Comparison of ENCODE assay signal across 8 cellular contexts in the genomic region with DNA sequence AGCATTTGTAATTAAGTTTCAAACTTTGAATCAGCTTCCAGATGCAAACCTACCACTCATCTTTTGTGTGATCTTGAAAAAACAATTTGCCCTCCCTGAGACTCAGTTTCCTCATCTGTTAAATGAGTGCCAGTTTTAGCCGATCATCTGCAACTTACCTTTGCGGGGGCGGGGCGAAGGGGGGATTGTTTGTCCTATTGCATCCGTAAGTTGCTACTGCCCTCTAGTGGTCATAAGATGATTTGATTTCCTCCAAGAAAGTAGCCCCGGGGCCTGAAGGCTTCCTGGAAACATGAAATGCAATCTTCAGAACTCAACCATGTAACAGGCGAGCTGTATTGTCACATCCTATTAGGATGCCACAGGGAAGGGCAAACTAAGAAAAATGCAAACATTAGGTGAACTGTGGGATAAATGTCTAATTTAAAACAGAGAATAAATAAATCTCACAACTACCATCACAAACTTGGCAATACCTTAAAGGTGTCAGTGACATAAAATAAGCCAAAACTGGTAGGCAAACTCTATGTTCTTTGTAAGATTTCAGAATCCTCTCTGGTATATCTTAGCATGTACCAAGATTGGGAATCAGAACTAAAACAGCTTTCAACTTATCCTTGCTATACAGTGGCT.
DNase-seq lines count a peak whose midpoint lies in the region; ATAC-seq, FAIRE-seq and TF ChIP-seq lines count a peak whose summit lies in the region.

No MANE protein-coding gene starts in this region.

- no peak overlapping the region for H3K27ac ChIP-seq in A549
- no peak overlapping the region for H3K27ac ChIP-seq in KMS-11
- H3K27ac ChIP-seq in foreskin keratinocyte = no peak overlapping the region

- H3K36me3 Mint-ChIP-seq in activated T-cell treated with anti-CD3 and anti-CD28 coated beads, Interleukin-2, amount 50 U/mL, for 24 hours (ENCODE audit: low read depth) = no peaks in the 10 kb centered on the region

- peaks cover 2% of the 10 kb centered on the region for H3K27me3 Mint-ChIP-seq in activated T-cell treated with anti-CD3 and anti-CD28 coated beads, Interleukin-2, amount 50 U/mL, for 24 hours

- peak; percentile 33 to 70 for DNase-seq in A549 (ENCODE audit: low read depth in 1 of 2, low spot score in 1 of 2)
- peak; percentile 17 for DNase-seq in GM18507 (ENCODE audit: extremely low spot score, insufficient read length, low read depth)
- peak; percentile 80 for DNase-seq in OCI-M1 (lab: John Stamatoyannopoulos, UW)
- DNase-seq in activated T-cell treated with anti-CD3 and anti-CD28 coated beads, Interleukin-2, amount 50 U/mL, for 24 hours = peak; percentile 46
- DNase-seq in foreskin keratinocyte = peak; percentile 23 to 61
- peak in 6 of 10 donors; percentile 14 to 79 (median 20) for DNase-seq in posterior cingulate gyrus

- ATAC-seq in A549 = peak; percentile 64 to 77; a peak in 5 of 6 replicates
- ATAC-seq in foreskin keratinocyte = peak; percentile 62
- ATAC-seq in GM21723 (IDR thresholded peaks at IDR 0.05; ENCODE audit: unreplicated experiment) = no peak

- no peaks in the 10 kb centered on the region for H3K9me3 Mint-ChIP-seq in activated T-cell treated with anti-CD3 and anti-CD28 coated beads, Interleukin-2, amount 50 U/mL, for 24 hours

- TF ChIP-seq POLR2A in A549 (IDR thresholded peaks at IDR 0.05; ENCODE audit: low read length) = no peak

- CTCF ChIA-PET in A549 (lab: Yijun Ruan, JAX) = interaction anchor here (0.6 to 2.4 kb wide), 11 partner anchors 9 to 930 kb away, joined by 3 to 14 read pairs (median 5); no protein-coding TSS in a partner anchor

- 0% methylated on average over 7 of the region's 7 CpGs for WGBS in A549 (ENCODE audit: missing lambda C conversion rate)

- no peak overlapping the region for H3K4me3 Mint-ChIP-seq in activated T-cell treated with anti-CD3 and anti-CD28 coated beads, Interleukin-2, amount 50 U/mL, for 24 hours

- peak overlapping the region; percentile 13; the same call in 1 of the 2 replicates for H2AFZ ChIP-seq in KMS-11 (ENCODE audit: low read depth)

- H3K9me3 ChIP-seq in A549 = no peaks in the 10 kb centered on the region

- no peak for TF ChIP-seq EP300 in A549 (IDR thresholded peaks at IDR 0.05)

- no peaks in the 10 kb centered on the region for H3K79me2 ChIP-seq in KMS-11 (ENCODE audit: insufficient read depth, low read depth)

- H3K36me3 ChIP-seq in KMS-11 (ENCODE audit: insufficient read depth) = no peaks in the 10 kb centered on the region

- intact Hi-C loops in posterior cingulate gyrus (cut with DNase I) = loop anchor here (1.0 kb wide), 2 partner anchors 841 to 914 kb away; no protein-coding TSS in a partner anchor

- no peaks in the 10 kb centered on the region for H4K20me1 ChIP-seq in KMS-11 (ENCODE audit: insufficient read depth)

- no peak overlapping the region for H3K9ac ChIP-seq in KMS-11

- H3K4me1 ChIP-seq in A549 (no peaks in the 10 kb centered on the region), KMS-11 (ENCODE audit: low read depth, poor library complexity, severe bottlenecking) (no peaks in the 10 kb centered on the region), foreskin keratinocyte (no peaks in the 10 kb centered on the region)

- TF ChIP-seq RAD21 in A549 (conservative IDR thresholded peaks at IDR 0.05 in 1 of 2, IDR thresholded peaks at IDR 0.05 in 1 of 2) = peak; percentile 74 to 79

- TF ChIP-seq CTCF in A549 (IDR thresholded peaks at IDR 0.05) (peak; percentile 69), KMS-11 (conservative IDR thresholded peaks at IDR 0.05; ENCODE audit: low read depth, low read length) (peak; percentile 97), foreskin keratinocyte (conservative IDR thresholded peaks at IDR 0.05) (peak; percentile 78)

- peaks cover 3% of the 10 kb centered on the region for H3K4me1 Mint-ChIP-seq in activated T-cell treated with anti-CD3 and anti-CD28 coated beads, Interleukin-2, amount 50 U/mL, for 24 hours (ENCODE audit: low read depth)

- no peak for FAIRE-seq in A549 (lab: Jason Lieb, UNC)
- peak; percentile 73 for FAIRE-seq in GM18507 (lab: Jason Lieb, UNC)

- H3K27me3 ChIP-seq in KMS-11 (ENCODE audit: insufficient read depth, low read depth) (no peaks in the 10 kb centered on the region), foreskin keratinocyte (no peaks in the 10 kb centered on the region)

- POLR2A ChIA-PET in A549 (lab: Yijun Ruan, JAX) = no interaction called here

- H3K27ac Mint-ChIP-seq in activated T-cell treated with anti-CD3 and anti-CD28 coated beads, Interleukin-2, amount 50 U/mL, for 24 hours = no peak overlapping the region

- H3K4me3 ChIP-seq in A549 (no peak overlapping the region), KMS-11 (IDR thresholded peaks at IDR 0.05; ENCODE audit: insufficient read depth, low read depth, low read length) (no peak overlapping the region)

- H3K4me2 ChIP-seq in A549 (no peak overlapping the region), KMS-11 (no peak overlapping the region)

TF ChIP-seq in A549, 52 proteins besides CTCF, POLR2A, EP300 and RAD21:
- TF ChIP-seq SMC3 (IDR thresholded peaks at IDR 0.05) (peak; percentile 49; the same call in 2 of the 3 replicates), FOSB (CRISPR knock-in tag; IDR thresholded peaks at IDR 0.05) (no peak)

Comparison
In these comparisons a context has a peak if more than half of its experiments do, and no peak if none do; other contexts are left out.
1. DNase-seq: peak in every context shown above with its lines; median percentile 80 in OCI-M1; 52 in A549; 46 in activated T-cell treated with anti-CD3 and anti-CD28 coated beads, Interleukin-2, amount 50 U/mL, for 24 hours; 42 in foreskin keratinocyte; 20 in posterior cingulate gyrus; 17 in GM18507.